In genomic region chr17:52395308-52395707, GRCh38 we compare ENCODE assay signal across 31 cellular contexts.
"Had no signal": no experiment of that assay in that cellular context is flagged by ENCODE, and none has a peak within 500 bp of the region (broad histone marks: within the 10 kb centered on the region; RNA-seq: fewer than 3 reads in every experiment).

No MANE protein-coding gene starts in this region.

- H3K27me3 ChIP-seq: body of pancreas, cardiac muscle cell, colonic mucosa, esophagus squamous epithelium, gastroesophageal sphincter had no signal

- DNase-seq: activated B cell treated with CpG ODN at 0.5 μM for 24 hours; activated CD4-positive, alpha-beta T cell treated with anti-CD3 and anti-CD28 coated beads for 48 hours; activated CD4-positive, alpha-beta T cell treated with anti-CD3 and anti-CD28 coated beads, Interleukin-2, amount 50 U/mL, for 1 hour; activated CD4-positive, alpha-beta T cell treated with anti-CD3 and anti-CD28 coated beads, Interleukin-2, amount 50 U/mL, for 48 hours; activated CD8-positive, alpha-beta memory T cell treated with anti-CD3 and anti-CD28 coated beads for 24 hours; activated CD8-positive, alpha-beta T cell treated with anti-CD3 and anti-CD28 coated beads for 36 hours; activated effector memory CD4-positive, alpha-beta T cell treated with Interleukin-2 at 50 U/mL for 16 hours; activated gamma-delta T cell treated with Interleukin-2 at 50 U/mL for 16 hours; activated naive CD4-positive, alpha-beta T cell treated with anti-CD3 and anti-CD28 coated beads, Interleukin-2, amount 50 U/mL, for 16 hours; activated naive CD4-positive, alpha-beta T cell treated with Interleukin-2 at 50 U/mL for 16 hours; activated T-cell treated with anti-CD3 and anti-CD28 coated beads, Interleukin-2, amount 50 U/mL, for 4 hours; amygdala; aorta; body of pancreas; central memory CD4-positive, alpha-beta T cell; cerebellar nuclear complex; colonic mucosa; effector CD8-positive, alpha-beta T cell; esophagus squamous epithelium; foreskin melanocyte; T-helper 1 cell; T-helper 17 cell; T1000; WERI-Rb-1 had no signal

- H3K36me3 ChIP-seq: cardiac muscle cell, colonic mucosa, esophagus squamous epithelium, gastroesophageal sphincter, WERI-Rb-1 had no signal

- H3K4me3 ChIP-seq: body of pancreas, cardiac muscle cell, colonic mucosa, esophagus squamous epithelium, gastroesophageal sphincter had no signal

- H3K9me3 ChIP-seq: body of pancreas, colonic mucosa, esophagus squamous epithelium had no signal

- ATAC-seq: activated CD4-positive, CD25-positive, alpha-beta regulatory T cell treated with anti-CD3 and anti-CD28 coated beads, Interleukin-2, amount 50 U/mL, for 24 hours; activated CD8-positive, alpha-beta T cell treated with anti-CD3 and anti-CD28 coated beads for 36 hours; activated T-cell treated with anti-CD3 and anti-CD28 coated beads, Interleukin-2, amount 50 U/mL, for 4 hours; activated T-helper 17 cell treated with anti-CD3 and anti-CD28 coated beads, Interleukin-2, amount 50 U/mL, for 72 hours; body of pancreas; gastroesophageal sphincter; T-helper 17 cell had no signal

- FAIRE-seq: endometrium, endothelial cell of umbilical vein had no signal

- H3K27ac ChIP-seq: body of pancreas, cardiac muscle cell, colonic mucosa, epithelial cell of prostate, esophagus squamous epithelium, gastroesophageal sphincter, WERI-Rb-1 had no signal

- H3K4me1 ChIP-seq: body of pancreas, esophagus squamous epithelium, gastroesophageal sphincter had no signal
